1 cellular context compared by ENCODE assay signal in genomic region chr7:142886866-142887265, GRCh38.
TF ChIP-seq lines count a peak whose summit lies in the region.

No MANE protein-coding gene starts in this region.

TF ChIP-seq in HepG2, 621 proteins besides CTCF, POLR2A, EP300 and RAD21:
- TF ChIP-seq HOXD1 (CRISPR knock-in tag; IDR thresholded peaks at IDR 0.05) (no peak), DMTF1 (CRISPR knock-in tag; IDR thresholded peaks at IDR 0.05) (no peak), ZNF468 (CRISPR knock-in tag; IDR thresholded peaks at IDR 0.05) (no peak), AGO2 (optimal IDR thresholded peaks at IDR 0.05; ENCODE audit: low read depth, low read length) (no peak), ERF (CRISPR knock-in tag; IDR thresholded peaks at IDR 0.05) (no peak), ZNF3 (CRISPR knock-in tag; IDR thresholded peaks at IDR 0.05) (no peak), PPARG (CRISPR knock-in tag; conservative IDR thresholded peaks at IDR 0.05) (no peak), KLF11 (CRISPR knock-in tag; IDR thresholded peaks at IDR 0.05) (no peak), RFX5 (IDR thresholded peaks at IDR 0.05; ENCODE audit: low read depth, low read length) (no peak), GMEB2 (CRISPR knock-in tag; IDR thresholded peaks at IDR 0.05; ENCODE audit: low read depth) (no peak), SNAPC5 (CRISPR knock-in tag; IDR thresholded peaks at IDR 0.05; ENCODE audit: borderline replicate concordance) (no peak), CBX5 (CRISPR knock-in tag; IDR thresholded peaks at IDR 0.05; ENCODE audit: borderline replicate concordance) (no peak), NFE2L2 (IDR thresholded peaks at IDR 0.05; ENCODE audit: low read length) (no peak), MTA1 (CRISPR knock-in tag; IDR thresholded peaks at IDR 0.05; ENCODE audit: borderline replicate concordance) (no peak)
